In the genomic region with DNA sequence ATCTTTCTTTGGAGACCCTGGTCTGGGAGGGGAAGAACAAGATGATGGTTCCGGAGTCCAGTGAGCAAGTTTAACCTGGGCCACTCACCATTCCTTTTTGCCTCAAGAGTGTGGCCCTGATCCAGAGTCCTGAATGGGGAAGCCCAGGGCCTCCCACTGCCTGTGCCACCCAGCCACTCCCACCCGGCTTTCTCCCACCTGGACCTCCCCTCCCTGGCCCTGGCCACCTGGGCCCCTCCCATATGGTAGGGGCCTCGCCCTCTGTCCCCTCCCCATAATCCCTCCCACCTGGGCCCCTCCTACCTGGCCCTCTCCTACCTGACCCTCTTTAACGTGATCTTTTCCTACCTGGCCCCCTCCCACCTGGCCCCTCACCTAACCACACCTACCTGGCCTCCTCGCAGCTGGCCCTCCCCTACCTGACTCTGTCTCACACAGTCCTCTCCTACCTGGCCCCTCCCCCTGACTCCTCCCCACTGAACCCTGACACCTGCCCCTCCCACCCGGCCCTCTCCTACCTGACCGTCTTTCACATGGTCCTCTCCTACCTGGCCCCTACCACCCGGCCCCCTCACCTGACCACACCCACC, we compare ENCODE assay signal across 10 cellular contexts.
DNase-seq lines count a peak whose midpoint lies in the region; TF ChIP-seq lines count a peak whose summit lies in the region.
"Had no signal": no experiment of that assay in that cellular context is flagged by ENCODE, and none has a peak within 500 bp of the region (broad histone marks: within the 10 kb centered on the region; RNA-seq: fewer than 3 reads in every experiment).

No MANE protein-coding gene starts in this region.

- H3K4me1 ChIP-seq in duodenal mucosa (ENCODE audit: control insufficient read depth in 1 of 2, insufficient read depth in 2 of 2, low read length in 2 of 2) = peaks cover 14 to 23% of the 10 kb centered on the region in 2 donors

- peak overlapping the region; percentile 2 for H3K4me3 Mint-ChIP-seq in Calu3 (ENCODE audit: low read depth, unreplicated experiment)
- no peak overlapping the region for H3K4me3 Mint-ChIP-seq in nephron progenitor cell
- H3K4me3 Mint-ChIP-seq: activated T-cell treated with anti-CD3 and anti-CD28 coated beads, Interleukin-2, amount 50 U/mL, for 4 hours; CD4-positive, CD25-positive, alpha-beta regulatory T cell; immature natural killer cell had no signal

- DNase-seq in Calu3 = no peak
- peak; percentile 11 for DNase-seq in LoVo (ENCODE audit: low spot score)
- no peak for DNase-seq in nephron progenitor cell
- DNase-seq in globus pallidus (ENCODE audit: low spot score) = no peak
- DNase-seq in DMS79 treated with DMSO at 0.1 percent for 48 hours (lab: John Stamatoyannopoulos, UW) = no peak
- DNase-seq in DMS114 treated with DMSO at 0.1 percent for 48 hours (lab: John Stamatoyannopoulos, UW; ENCODE audit: unreplicated experiment) = no peak
- DNase-seq: activated T-cell treated with anti-CD3 and anti-CD28 coated beads, Interleukin-2, amount 50 U/mL, for 4 hours; immature natural killer cell had no signal

- CTCF ChIA-PET in Calu3 (lab: Charles Lee) = no interaction called here

- no peak overlapping the region for H3K4me3 ChIP-seq in duodenal mucosa (ENCODE audit: low read depth in 1 of 2, low read length in 2 of 2)

- H3K27ac Mint-ChIP-seq in Calu3 (ENCODE audit: unreplicated experiment) (peak overlapping the region; percentile 92), nephron progenitor cell (peak overlapping the region; percentile 52)
- H3K27ac Mint-ChIP-seq: CD4-positive, CD25-positive, alpha-beta regulatory T cell had no signal

- H3K4me1 Mint-ChIP-seq in Calu3 (ENCODE audit: low read depth, unreplicated experiment) (peaks cover 35% of the 10 kb centered on the region), nephron progenitor cell (peaks cover 64% of the 10 kb centered on the region)

- peaks cover 32% of the 10 kb centered on the region for H3K36me3 Mint-ChIP-seq in Calu3 (ENCODE audit: insufficient read depth, unreplicated experiment)
- H3K36me3 Mint-ChIP-seq in nephron progenitor cell (ENCODE audit: low read depth) = peaks cover 5% of the 10 kb centered on the region
- H3K36me3 Mint-ChIP-seq: CD4-positive, CD25-positive, alpha-beta regulatory T cell; immature natural killer cell had no signal

- H3K36me3 ChIP-seq in duodenal mucosa (ENCODE audit: control insufficient read depth in 1 of 2, insufficient read depth in 2 of 2, low read length in 2 of 2) = no peaks in the 10 kb centered on the region

- peaks cover 3% of the 10 kb centered on the region for H3K9me3 Mint-ChIP-seq in Calu3 (ENCODE audit: low read depth, unreplicated experiment)
- peaks cover 36% of the 10 kb centered on the region for H3K9me3 Mint-ChIP-seq in nephron progenitor cell
- H3K9me3 Mint-ChIP-seq: activated T-cell treated with anti-CD3 and anti-CD28 coated beads, Interleukin-2, amount 50 U/mL, for 4 hours; immature natural killer cell had no signal

- intact Hi-C loops in Calu3 (cut with micrococcal nuclease; ENCODE audit: unreplicated experiment) = no loop called here

- BruUV-seq in Calu3 (replicated peaks; lab: Mats Ljungman, UMichigan) = no TSS peak

- H3K9ac ChIP-seq in duodenal mucosa (ENCODE audit: low read depth in 1 of 2, low read length in 2 of 2) = peak overlapping the region in 1 of 2 donors; percentile 35

- no peaks in the 10 kb centered on the region for H3K9me3 ChIP-seq in duodenal mucosa (ENCODE audit: control insufficient read depth in 1 of 2, low read length in 2 of 2)

- TF ChIP-seq CTCF in Calu3 (IDR thresholded peaks at IDR 0.05; ENCODE audit: unreplicated experiment) (no peak), nephron progenitor cell (IDR thresholded peaks at IDR 0.05) (no peak)

- no peaks in the 10 kb centered on the region for H3K27me3 ChIP-seq in duodenal mucosa (ENCODE audit: control insufficient read depth in 1 of 2, insufficient read depth in 2 of 2, low read length in 2 of 2)

- peak overlapping the region; percentile 7 for H3K27ac ChIP-seq in duodenal mucosa (ENCODE audit: low read depth, low read length)

- H3K27me3 Mint-ChIP-seq in Calu3 (ENCODE audit: unreplicated experiment) = no peaks in the 10 kb centered on the region
- peaks cover 24% of the 10 kb centered on the region for H3K27me3 Mint-ChIP-seq in nephron progenitor cell (ENCODE audit: low read depth, poor library complexity)
